Comparison of ENCODE assay signal across 9 cellular contexts in genomic region chr15:64462492-64462891, GRCh38. TPM values are rescaled to one million over a fixed set of nuclear protein-coding genes. Genes with fewer than 3 reads are reported as not detected.
A peak's percentile ranks its signal among the peaks of the same experiment; 100 is the strongest.
DNase-seq lines count a peak whose midpoint lies in the region; ATAC-seq and TF ChIP-seq lines count a peak whose summit lies in the region.
"Had no signal": no experiment of that assay in that cellular context is flagged by ENCODE, and none has a peak within 500 bp of the region (broad histone marks: within the 10 kb centered on the region; RNA-seq: fewer than 3 reads in every experiment).

No MANE protein-coding gene starts in this region.

- H3K4me1 Mint-ChIP-seq in neural crest cell (peaks cover 66% of the 10 kb centered on the region), CD14-positive monocyte (peaks cover 73% of the 10 kb centered on the region)

- peaks cover 6% of the 10 kb centered on the region; the same call in 1 of the 2 replicates for H4K20me1 ChIP-seq in DND-41 (ENCODE audit: insufficient read depth, low read length)

- H3K9me3 Mint-ChIP-seq in neural crest cell (no peaks in the 10 kb centered on the region), CD14-positive monocyte (no peaks in the 10 kb centered on the region)

- H3K4me3 Mint-ChIP-seq in neural crest cell = peak overlapping the region; percentile 91
- H3K4me3 Mint-ChIP-seq in CD14-positive monocyte = no peak overlapping the region

- no peak overlapping the region; a peak in 1 of 4 replicates for H3K4me3 ChIP-seq in DND-41 (ENCODE audit: low read depth in 1 of 2, low read length in 2 of 2)
- peak overlapping the region; percentile 80 for H3K4me3 ChIP-seq in NB4 (ENCODE audit: low read depth, low read length)
- H3K4me3 ChIP-seq in colonic mucosa = no peak overlapping the region

- peaks cover 66% of the 10 kb centered on the region for H3K79me2 ChIP-seq in DND-41 (ENCODE audit: insufficient read depth, low read length)

- H3K27me3 ChIP-seq in DND-41 (ENCODE audit: insufficient read depth, low read length, poor library complexity) (no peaks in the 10 kb centered on the region), colonic mucosa (no peaks in the 10 kb centered on the region)

- peak overlapping the region; percentile 58; the same call in 1 of the 2 replicates for H3K9ac ChIP-seq in DND-41 (ENCODE audit: low read depth, low read length)
- no peak overlapping the region for H3K9ac ChIP-seq in colonic mucosa (ENCODE audit: low read depth in 2 of 2, low read length in 2 of 2)

- H3K36me3 Mint-ChIP-seq in neural crest cell (ENCODE audit: low read depth) (peaks cover 3% of the 10 kb centered on the region), CD14-positive monocyte (peaks cover 6 to 12% of the 10 kb centered on the region in 2 donors)

- H3K27ac ChIP-seq in DND-41 (ENCODE audit: low read length) (0 out of 2 replicates have a peak overlapping the region, but pooled peaks have one; percentile 83), colonic mucosa (peak overlapping the region; percentile 63)

- H3K9me3 ChIP-seq in DND-41 (ENCODE audit: insufficient read depth, low read length, severe bottlenecking) = no peaks in the 10 kb centered on the region
- H3K9me3 ChIP-seq in colonic mucosa = no peaks in the 10 kb centered on the region

- no peaks in the 10 kb centered on the region for H3K27me3 Mint-ChIP-seq in neural crest cell (ENCODE audit: low read depth)
- no peaks in the 10 kb centered on the region for H3K27me3 Mint-ChIP-seq in CD14-positive monocyte (ENCODE audit: low read depth in 3 of 3)

- TF ChIP-seq CTCF in DND-41 (IDR thresholded peaks at IDR 0.05; ENCODE audit: borderline replicate concordance, extremely low read depth, low read length, poor library complexity, severe bottlenecking) (no peak), NB4 (IDR thresholded peaks at IDR 0.05; ENCODE audit: low read depth, low read length) (no peak), colonic mucosa (IDR thresholded peaks at IDR 0.05) (no peak), neural crest cell (conservative IDR thresholded peaks at IDR 0.05) (no peak), CD14-positive monocyte (IDR thresholded peaks at IDR 0.05) (no peak)

- H3K4me1 ChIP-seq in DND-41 (ENCODE audit: insufficient read depth, low read length) (peaks cover 50% of the 10 kb centered on the region), colonic mucosa (peaks cover 3% of the 10 kb centered on the region)

- no peak overlapping the region for H3K27ac Mint-ChIP-seq in neural crest cell (ENCODE audit: unreplicated experiment)
- H3K27ac Mint-ChIP-seq in CD14-positive monocyte = no peak overlapping the region

- peak overlapping the region; percentile 82 for H3K4me2 ChIP-seq in DND-41 (ENCODE audit: insufficient read depth, low read length)

- no peak for TF ChIP-seq POLR2A in NB4 (IDR thresholded peaks at IDR 0.05; ENCODE audit: extremely low read depth, insufficient read length)

- ATAC-seq in DND-41 (ENCODE audit: insufficient read depth, low read depth) = no peak

- H3K36me3 ChIP-seq in DND-41 (ENCODE audit: insufficient read depth, low read length) = no peaks in the 10 kb centered on the region; the same call in 1 of the 2 replicates
- H3K36me3 ChIP-seq in colonic mucosa = no peaks in the 10 kb centered on the region

- no peak for DNase-seq in DND-41
- DNase-seq in NB4 (ENCODE audit: low read depth) = no peak
- no peak for DNase-seq in colonic mucosa
- no peak for DNase-seq in neural crest cell (ENCODE audit: low read depth, low spot score)
- no peak for DNase-seq in NCI-H2107 treated with DMSO at 0.1 percent for 48 hours (lab: John Stamatoyannopoulos, UW; ENCODE audit: unreplicated experiment)
- no peak for DNase-seq in SIG-M5 (lab: John Stamatoyannopoulos, UW)
- DNase-seq in CD14-positive monocyte (ENCODE audit: low spot score) = no peak
- DNase-seq in SK-N-DZ (ENCODE audit: low spot score) = no peak
- DNase-seq: NCI-H510A had no signal

- intact Hi-C loops in colonic mucosa (cut with DNase I) (no loop called here), CD14-positive monocyte (cut with micrococcal nuclease) (loop anchor here in 1 of 2 donors (5.0 kb wide), 1 partner anchor 300 kb away; the partner anchor contains the start of gene PPIB)

- no peak overlapping the region for H2AFZ ChIP-seq in DND-41 (ENCODE audit: low read depth, low read length)

RNA-seq across cellular contexts. Expression of gene ZNF609, which starts 2.1 kb away (rescaled TPM):
- total RNA-seq in colonic mucosa (10 to 100 TPM; 24.5 to 24.8 TPM), neural crest cell (43.0 and 50.7 TPM in 2 replicates)
- 1 to 10 TPM; 1.3 to 1.7 TPM for polyA plus RNA-seq in CD14-positive monocyte
- 15.0 and 16.2 TPM in 2 replicates for polyA plus RNA-seq in SK-N-DZ (2014; cell fraction: cytosol; rRNA removed)
- polyA plus RNA-seq in SK-N-DZ (2014; cell fraction: nucleus; rRNA removed) = 7.6 and 12.0 TPM in 2 replicates
